In the genomic region with DNA sequence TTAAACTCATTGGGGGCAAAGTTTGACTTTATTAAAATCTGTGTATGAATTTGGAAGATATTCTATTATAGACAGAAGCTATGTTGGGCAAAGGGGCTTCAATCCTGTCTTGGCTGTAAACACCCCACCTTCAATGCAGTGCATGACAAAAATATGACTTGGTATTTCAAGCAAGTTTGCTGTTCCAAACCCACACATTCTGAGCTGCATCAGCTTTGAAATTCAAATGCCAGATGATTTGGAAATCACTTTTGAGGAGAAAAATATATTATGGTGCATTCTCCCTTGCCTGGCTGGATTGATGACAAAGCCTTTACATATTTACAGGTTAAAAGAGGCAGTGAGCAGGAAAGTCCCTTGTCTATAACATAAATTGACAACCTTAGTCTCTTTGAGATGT, we compare ENCODE assay signal across 19 cellular contexts.
DNase-seq lines count a peak whose midpoint lies in the region; ATAC-seq and TF ChIP-seq lines count a peak whose summit lies in the region.
"Had no signal": no experiment of that assay in that cellular context is flagged by ENCODE, and none has a peak within 500 bp of the region (broad histone marks: within the 10 kb centered on the region; RNA-seq: fewer than 3 reads in every experiment).

No MANE protein-coding gene starts in this region.

- H3K79me2 ChIP-seq in KMS-11 (ENCODE audit: insufficient read depth, low read depth): no peaks in the 10 kb centered on the region

- no peaks in the 10 kb centered on the region for H3K36me3 ChIP-seq in KMS-11 (ENCODE audit: insufficient read depth)
- H3K36me3 ChIP-seq in HAP-1 (replicated peaks): no peaks in the 10 kb centered on the region
- H3K36me3 ChIP-seq: BLaER1 treated with 17β-estradiol and CSF1 and Interleukin-3, amounts not matched to agents 10 nM and 100 nM had no signal

- ATAC-seq in HG02623 (IDR thresholded peaks at IDR 0.05; ENCODE audit: unreplicated experiment) (no peak), left lobe of liver (no peak)
- ATAC-seq: A549; CD8-positive, alpha-beta T cell had no signal

- DNase-seq in caudate nucleus (lab: John Stamatoyannopoulos, UW) (peak in 5 of 61 donors; percentile 2 to 59 (median 10)), kidney tubule cell (ENCODE audit: low spot score) (peak; percentile 29), putamen (ENCODE audit: low spot score) (peak; percentile 42), HAP-1 (ENCODE audit: low spot score in 2 of 2) (no peak), NCI-H510A treated with DMSO at 0.1 percent for 48 hours (lab: John Stamatoyannopoulos, UW) (no peak), left lobe of liver (ENCODE audit: low spot score) (no peak)
- DNase-seq: AML-193; Caco-2; Calu3; CD4-positive, alpha-beta T cell; CD8-positive, alpha-beta T cell; DMS79 treated with DMSO at 0.1 percent for 48 hours; GF-D8 had no signal

- H3K4me2 ChIP-seq in KMS-11: peak overlapping the region; percentile 13
- H3K4me2 ChIP-seq: A549; BLaER1 treated with 17β-estradiol and CSF1 and Interleukin-3, amounts not matched to agents 10 nM and 100 nM had no signal

- no peak for TF ChIP-seq CTCF in KMS-11 (conservative IDR thresholded peaks at IDR 0.05; ENCODE audit: low read depth, low read length)

- peaks cover 46% of the 10 kb centered on the region for H3K4me1 ChIP-seq in KMS-11 (ENCODE audit: low read depth, poor library complexity, severe bottlenecking)
- no peaks in the 10 kb centered on the region for H3K4me1 ChIP-seq in HAP-1
- H3K4me1 ChIP-seq: A549; BLaER1 treated with 17β-estradiol and CSF1 and Interleukin-3, amounts not matched to agents 10 nM and 100 nM; Caco-2 had no signal

- no peaks in the 10 kb centered on the region for H4K20me1 ChIP-seq in KMS-11 (ENCODE audit: insufficient read depth)
- H4K20me1 ChIP-seq: BLaER1 treated with 17β-estradiol and CSF1 and Interleukin-3, amounts not matched to agents 10 nM and 100 nM had no signal

- no peak overlapping the region for H3K27ac ChIP-seq in KMS-11
- peak overlapping the region; percentile 0 for H3K27ac ChIP-seq in caudate nucleus (ENCODE audit: low read depth, low read length)
- H3K27ac ChIP-seq: 22Rv1; A549; BLaER1 treated with 17β-estradiol and CSF1 and Interleukin-3, amounts not matched to agents 10 nM and 100 nM; C4-2B had no signal

- no peaks in the 10 kb centered on the region for H3K9me3 ChIP-seq in HAP-1
- H3K9me3 ChIP-seq: A549; BLaER1 treated with 17β-estradiol and CSF1 and Interleukin-3, amounts not matched to agents 10 nM and 100 nM; Caco-2 had no signal

- no peak overlapping the region for H2AFZ ChIP-seq in KMS-11 (ENCODE audit: low read depth)

- H3K9ac ChIP-seq in KMS-11: no peak overlapping the region
- H3K9ac ChIP-seq: BLaER1 treated with 17β-estradiol and CSF1 and Interleukin-3, amounts not matched to agents 10 nM and 100 nM had no signal

- in situ Hi-C loops in HAP-1 (cut with MboI; ENCODE audit: low sequenced_read_pairs): no loop called here

- H3K4me3 ChIP-seq in KMS-11 (IDR thresholded peaks at IDR 0.05; ENCODE audit: insufficient read depth, low read depth, low read length) (no peak overlapping the region), HAP-1 (no peak overlapping the region)
- H3K4me3 ChIP-seq: A549; BLaER1 treated with 17β-estradiol and CSF1 and Interleukin-3, amounts not matched to agents 10 nM and 100 nM had no signal

- H3K27me3 ChIP-seq in KMS-11 (ENCODE audit: insufficient read depth, low read depth) (no peaks in the 10 kb centered on the region), HAP-1 (ENCODE audit: low read depth) (no peaks in the 10 kb centered on the region)
- H3K27me3 ChIP-seq: BLaER1 treated with 17β-estradiol and CSF1 and Interleukin-3, amounts not matched to agents 10 nM and 100 nM had no signal

Comparison
In these comparisons a context has a peak if more than half of its experiments do, and no peak if none do; other contexts are left out.
1. DNase-seq: peak in kidney tubule cell (single experiment) and putamen (single experiment); none in HAP-1 (0 of 2), NCI-H510A treated with DMSO at 0.1 percent for 48 hours (single experiment) and left lobe of liver (single experiment).